19 cellular contexts compared by ENCODE assay signal in genomic region chr4:44931720-44932119, GRCh38.
DNase-seq lines count a peak whose midpoint lies in the region; TF ChIP-seq lines count a peak whose summit lies in the region.
"Had no signal": no experiment of that assay in that cellular context is flagged by ENCODE, and none has a peak within 500 bp of the region (broad histone marks: within the 10 kb centered on the region; RNA-seq: fewer than 3 reads in every experiment).

No MANE protein-coding gene starts in this region.

- POLR2A ChIA-PET in MCF 10A (lab: Yijun Ruan, JAX): no interaction called here

- no peaks in the 10 kb centered on the region for H3K9me3 ChIP-seq in mammary epithelial cell (replicated peaks; ENCODE audit: insufficient read depth, low read length)
- H3K9me3 ChIP-seq: BLaER1 had no signal

- 45% methylated on average over 3 of the region's 3 CpGs for WGBS in mammary epithelial cell (ENCODE audit: low coverage, missing lambda C conversion rate)

- H3K4me3 ChIP-seq in mammary epithelial cell (replicated peaks in 1 of 3; ENCODE audit: insufficient read depth in 1 of 3, low read depth in 2 of 3, low read length in 3 of 3): no peak overlapping the region
- H3K4me3 ChIP-seq: BLaER1, GM12878, GM23248 had no signal

- no peak for TF ChIP-seq CTCF in mammary epithelial cell (conservative IDR thresholded peaks at IDR 0.05 in 1 of 2, IDR thresholded peaks at IDR 0.05 in 1 of 2; ENCODE audit: extremely low read depth in 1 of 2, insufficient read depth in 1 of 2, low read depth in 1 of 2, low read length in 2 of 2)
- no peak for TF ChIP-seq CTCF in MCF 10A (IDR thresholded peaks at IDR 0.05; ENCODE audit: unreplicated experiment)
- 0 out of 2 replicates have a peak, but pooled peaks have one; percentile 7 for TF ChIP-seq CTCF in VCaP (conservative IDR thresholded peaks at IDR 0.05)
- TF ChIP-seq CTCF in CD14-positive monocyte (IDR thresholded peaks at IDR 0.05): no peak

- H2AFZ ChIP-seq in mammary epithelial cell (ENCODE audit: low read depth, low read length): no peak overlapping the region
- H2AFZ ChIP-seq: GM23248 had no signal

- BruUV-seq in mammary epithelial cell (replicated peaks; lab: Mats Ljungman, UMichigan) (TSS peak; percentile 85), MCF 10A (replicated peaks; lab: Mats Ljungman, UMichigan) (no TSS peak)

- CTCF ChIA-PET in mammary epithelial cell (lab: Charles Lee; ENCODE audit: low non-redundant PET): no interaction called here
- CTCF ChIA-PET in MCF 10A (lab: Yijun Ruan, JAX): interaction anchor here (3.6 kb wide), 1 partner anchor 511 kb away, joined by 22 read pairs; no protein-coding TSS in a partner anchor

- H3K9ac ChIP-seq in mammary epithelial cell (ENCODE audit: insufficient read depth, low read length): no peak overlapping the region
- H3K9ac ChIP-seq: BLaER1, GM23248 had no signal

- H3K36me3 ChIP-seq in mammary epithelial cell (ENCODE audit: insufficient read depth, low read length): no peaks in the 10 kb centered on the region
- H3K36me3 ChIP-seq: BLaER1 had no signal

- H4K20me1 ChIP-seq in mammary epithelial cell (ENCODE audit: insufficient read depth, low read length): no peaks in the 10 kb centered on the region
- H4K20me1 ChIP-seq: BLaER1 had no signal

- no peaks in the 10 kb centered on the region for H3K4me1 Mint-ChIP-seq in MCF 10A (ENCODE audit: insufficient read depth, unreplicated experiment)
- H3K4me1 Mint-ChIP-seq in CD14-positive monocyte: no peaks in the 10 kb centered on the region
- H3K4me1 Mint-ChIP-seq: B cell; CD8-positive, alpha-beta memory T cell had no signal

- no peak overlapping the region for H3K4me2 ChIP-seq in mammary epithelial cell (ENCODE audit: insufficient read depth, low read depth, low read length)
- H3K4me2 ChIP-seq: BLaER1 had no signal

- H3K4me1 ChIP-seq in mammary epithelial cell (ENCODE audit: insufficient read depth, low read length): no peaks in the 10 kb centered on the region
- H3K4me1 ChIP-seq: BLaER1 had no signal

- H3K9me3 Mint-ChIP-seq in MCF 10A (ENCODE audit: unreplicated experiment): no peaks in the 10 kb centered on the region
- no peaks in the 10 kb centered on the region for H3K9me3 Mint-ChIP-seq in CD14-positive monocyte
- H3K9me3 Mint-ChIP-seq: CD4-positive, alpha-beta T cell had no signal

- no peak for DNase-seq in mammary epithelial cell
- DNase-seq in MCF 10A (ENCODE audit: unreplicated experiment): no peak
- DNase-seq in retina: peak; percentile 28
- no peak for DNase-seq in CD14-positive monocyte (ENCODE audit: low spot score)
- DNase-seq in AML-193 (lab: John Stamatoyannopoulos, UW): no peak
- DNase-seq: CD4-positive, alpha-beta T cell; CD8-positive, alpha-beta memory T cell; DMS 273 treated with DMSO at 0.1 percent for 48 hours; DMS79; EL; GDM1; GM23248; H7; HCEC 1CT had no signal

- no peak overlapping the region for H3K4me3 Mint-ChIP-seq in MCF 10A (ENCODE audit: unreplicated experiment)
- no peak overlapping the region for H3K4me3 Mint-ChIP-seq in CD14-positive monocyte
- H3K4me3 Mint-ChIP-seq: B cell; CD4-positive, alpha-beta T cell; CD8-positive, alpha-beta memory T cell had no signal

- dilution Hi-C loops in mammary epithelial cell (cut with HindIII; ENCODE audit: low sequenced_read_pairs): no loop called here

- H3K36me3 Mint-ChIP-seq in MCF 10A (ENCODE audit: insufficient read depth, unreplicated experiment) (no peaks in the 10 kb centered on the region), CD14-positive monocyte (no peaks in the 10 kb centered on the region)
- H3K36me3 Mint-ChIP-seq: CD8-positive, alpha-beta memory T cell had no signal

- H3K27ac ChIP-seq in mammary epithelial cell (ENCODE audit: insufficient read depth, low read depth, low read length): no peak overlapping the region
- no peak overlapping the region for H3K27ac ChIP-seq in VCaP
- H3K27ac ChIP-seq: BLaER1, C4-2B, GM23248 had no signal

- H3K27me3 ChIP-seq in mammary epithelial cell (ENCODE audit: insufficient read depth, low read length): no peaks in the 10 kb centered on the region
- H3K27me3 ChIP-seq: BLaER1 had no signal

- intact Hi-C loops in mammary epithelial cell (cut with micrococcal nuclease): no loop called here
- intact Hi-C loops in MCF 10A (cut with micrococcal nuclease): no loop called here
- intact Hi-C loops in CD14-positive monocyte (cut with micrococcal nuclease): no loop called here

- H3K79me2 ChIP-seq in mammary epithelial cell (ENCODE audit: insufficient read depth, low read length): no peaks in the 10 kb centered on the region

- H3K27me3 Mint-ChIP-seq in MCF 10A (ENCODE audit: insufficient read depth, unreplicated experiment) (no peaks in the 10 kb centered on the region), CD14-positive monocyte (ENCODE audit: low read depth in 3 of 3) (peaks cover 0 to 4% (median 0%) of the 10 kb centered on the region in 3 donors)
- H3K27me3 Mint-ChIP-seq: B cell; CD4-positive, alpha-beta T cell; CD8-positive, alpha-beta memory T cell had no signal

- in situ Hi-C loops in mammary epithelial cell (cut with MboI; ENCODE audit: low sequenced_read_pairs in 2 of 2): loop anchor here in 1 of 2 donors (25.0 kb wide), 1 partner anchor 506 kb away; no protein-coding TSS in a partner anchor

- H3K27ac Mint-ChIP-seq in MCF 10A (ENCODE audit: low read depth, unreplicated experiment) (no peak overlapping the region), CD14-positive monocyte (no peak overlapping the region)
- H3K27ac Mint-ChIP-seq: B cell; CD4-positive, alpha-beta T cell; CD8-positive, alpha-beta memory T cell had no signal
